9 cellular contexts compared by ENCODE assay signal in the genomic region with DNA sequence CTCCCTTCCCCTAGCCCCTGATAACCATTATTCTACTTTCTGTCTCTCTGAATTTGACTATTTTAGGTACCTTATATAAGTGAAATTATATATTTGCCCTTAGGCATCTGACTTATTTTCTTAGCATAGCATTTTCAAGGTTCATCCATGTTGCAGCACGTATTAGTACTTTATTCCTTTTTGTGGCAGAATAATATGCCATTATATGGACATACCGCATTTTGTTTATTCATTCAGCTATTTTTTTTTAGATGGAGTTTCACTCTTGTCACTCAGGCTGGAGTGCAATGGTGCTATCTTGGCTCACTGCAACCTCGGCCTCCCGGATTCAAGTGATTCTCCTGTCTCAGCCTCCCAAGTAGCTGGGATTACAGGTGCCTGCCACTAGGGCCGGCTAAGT.
"Had no signal": no experiment of that assay in that cellular context is flagged by ENCODE, and none has a peak within 500 bp of the region (broad histone marks: within the 10 kb centered on the region; RNA-seq: fewer than 3 reads in every experiment).

No MANE protein-coding gene starts in this region.

- H3K36me3 ChIP-seq: HAP-1 had no signal

- H3K9ac ChIP-seq: GM23248 had no signal

- DNase-seq: GM23248, GOT3, H7, H9, HCEC 1CT, HFFc6 had no signal

- H3K4me3 ChIP-seq: GM23248, GM23338, HAP-1 had no signal

- H3K4me3 Mint-ChIP-seq: GM23338, H9, HFFc6 had no signal

- H3K27ac ChIP-seq: GM23248 had no signal

- H2AFZ ChIP-seq: GM23248, GM23338 had no signal

- H3K4me1 ChIP-seq: HAP-1 had no signal

- H3K9me3 ChIP-seq: HAP-1 had no signal

- ATAC-seq: GM23338, HCT116 had no signal

- H3K27ac Mint-ChIP-seq: GM23338, H9, HFFc6 had no signal

- H3K4me2 ChIP-seq: GM23338 had no signal

- H3K4me1 Mint-ChIP-seq: GM23338, H9 had no signal
